Comparison of ENCODE assay signal across 12 cellular contexts in the genomic region with DNA sequence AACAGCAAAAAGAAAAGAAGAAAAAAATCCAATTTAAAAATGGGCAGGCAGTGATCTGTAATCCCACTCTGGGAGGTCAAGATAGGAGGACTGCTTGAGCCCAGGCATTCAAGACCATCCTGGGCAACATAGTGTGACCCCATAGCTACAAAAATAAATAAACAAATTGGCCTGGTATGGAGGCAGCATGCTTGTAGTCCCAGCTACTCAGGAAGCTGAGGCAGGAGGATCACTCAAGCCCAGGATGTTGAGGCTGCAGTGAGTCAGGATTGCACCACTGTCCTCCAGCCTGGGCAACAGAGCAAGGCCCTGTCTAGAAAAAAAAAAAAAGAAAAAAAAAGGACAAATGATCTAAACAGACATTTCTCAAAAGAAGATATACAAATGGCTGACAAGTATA.
DNase-seq lines count a peak whose midpoint lies in the region; ATAC-seq and TF ChIP-seq lines count a peak whose summit lies in the region.
"Had no signal": no experiment of that assay in that cellular context is flagged by ENCODE, and none has a peak within 500 bp of the region (broad histone marks: within the 10 kb centered on the region; RNA-seq: fewer than 3 reads in every experiment).

No MANE protein-coding gene starts in this region.

- H3K18ac ChIP-seq in H9 (ENCODE audit: insufficient read length, low read depth, low read length) = no peak overlapping the region

- ATAC-seq in HG02623 (IDR thresholded peaks at IDR 0.05; ENCODE audit: unreplicated experiment) = no peak
- no peak for ATAC-seq in HG03097 (IDR thresholded peaks at IDR 0.05; ENCODE audit: low FRiP score, unreplicated experiment)
- ATAC-seq in HG02763 (IDR thresholded peaks at IDR 0.05; ENCODE audit: unreplicated experiment) = no peak
- ATAC-seq: activated CD4-positive, CD25-positive, alpha-beta regulatory T cell treated with anti-CD3 and anti-CD28 coated beads, Interleukin-2, amount 50 U/mL, for 24 hours; activated T-helper 17 cell treated with anti-CD3 and anti-CD28 coated beads, Interleukin-2, amount 50 U/mL, for 72 hours; CD8-positive, alpha-beta T cell had no signal

- H3K4me1 ChIP-seq in H9 (ENCODE audit: insufficient read depth, low read length) = peaks cover 3% of the 10 kb centered on the region; the same call in 1 of the 2 replicates
- H3K4me1 ChIP-seq in neutrophil (ENCODE audit: control insufficient read depth in 1 of 2, insufficient read depth in 1 of 2, low read depth in 1 of 2, low read length in 1 of 2) = peaks cover 51 to 54% of the 10 kb centered on the region in 2 experiments

- peaks cover 3 to 6% of the 10 kb centered on the region in 2 experiments; a peak in 1 of 4 replicates for H3K4me1 Mint-ChIP-seq in H9

- no peak overlapping the region for H3K4me2 ChIP-seq in H9 (ENCODE audit: insufficient read depth, insufficient read length, low read length)

- no peaks in the 10 kb centered on the region for H3K9me3 Mint-ChIP-seq in H9
- H3K9me3 Mint-ChIP-seq: activated T-helper 17 cell treated with anti-CD3 and anti-CD28 coated beads, Interleukin-2, amount 50 U/mL, for 72 hours; CD8-positive, alpha-beta T cell had no signal

- no peaks in the 10 kb centered on the region for H3K36me3 ChIP-seq in neutrophil

- H2BK5ac ChIP-seq in H9 (ENCODE audit: insufficient read length, low read length) = no peak overlapping the region

- H3K27me3 ChIP-seq in H9 (ENCODE audit: insufficient read depth, low read length) = no peaks in the 10 kb centered on the region; the same call in 1 of the 2 replicates
- H3K27me3 ChIP-seq in neutrophil = no peaks in the 10 kb centered on the region

- H2AFZ ChIP-seq in H9 (ENCODE audit: low read length) = no peak overlapping the region

- no peaks in the 10 kb centered on the region for H4K20me1 ChIP-seq in H9 (ENCODE audit: control insufficient read depth, insufficient read depth, insufficient read length)

- no peak overlapping the region for H2AK5ac ChIP-seq in H9 (ENCODE audit: insufficient read length, low read length)

- H3K23me2 ChIP-seq in H9 (ENCODE audit: insufficient read length, low read depth, low read length, poor library complexity, severe bottlenecking) = no peaks in the 10 kb centered on the region

- no peak overlapping the region for H3K56ac ChIP-seq in H9 (ENCODE audit: insufficient read length, low read depth, low read length)

- TF ChIP-seq CTCF in H9 (conservative IDR thresholded peaks at IDR 0.05) (no peak), neutrophil (IDR thresholded peaks at IDR 0.05) (no peak)

- H3K23ac ChIP-seq in H9 (ENCODE audit: insufficient read length, low read depth, low read length) = no peak overlapping the region

- no peaks in the 10 kb centered on the region; the same call in 1 of the 2 replicates for H3K79me2 ChIP-seq in H9 (ENCODE audit: insufficient read depth, low read length)

- no peak overlapping the region for H3K4me3 Mint-ChIP-seq in H9
- H3K4me3 Mint-ChIP-seq: activated T-helper 17 cell treated with anti-CD3 and anti-CD28 coated beads, Interleukin-2, amount 50 U/mL, for 72 hours; CD8-positive, alpha-beta T cell had no signal

- H3K27ac ChIP-seq in H9 (ENCODE audit: insufficient read length, low read depth, low read length) (no peak overlapping the region), epithelial cell of prostate (peak overlapping the region; percentile 21), neutrophil (peak overlapping the region; percentile 69)

- H4K8ac ChIP-seq in H9 (replicated peaks; ENCODE audit: insufficient read length, low read depth, low read length) = no peak overlapping the region

- no peak overlapping the region for H2BK20ac ChIP-seq in H9 (ENCODE audit: low read depth, low read length, poor library complexity, severe bottlenecking)

- no peak overlapping the region for H3K4me3 ChIP-seq in neutrophil (ENCODE audit: low read depth in 1 of 2, low read length in 1 of 2)

- no peak overlapping the region for H2BK12ac ChIP-seq in H9 (ENCODE audit: insufficient read length, low read depth, low read length)

- no peak overlapping the region for H2BK120ac ChIP-seq in H9 (ENCODE audit: low read depth, low read length, poor library complexity, severe bottlenecking)

- H3K4ac ChIP-seq in H9 (ENCODE audit: low read depth, low read length) = no peak overlapping the region

- no peak overlapping the region for H3T11ph ChIP-seq in H9 (ENCODE audit: low read length)

- H3K9me3 ChIP-seq in H9 (ENCODE audit: control insufficient read depth, low read depth, low read length) (no peaks in the 10 kb centered on the region), neutrophil (no peaks in the 10 kb centered on the region)

- H3K9ac ChIP-seq in H9 (ENCODE audit: extremely low read depth, insufficient read length, low read length) = no peak overlapping the region

- H3K27ac Mint-ChIP-seq in H9 = peak overlapping the region in 2 of 3 experiments; percentile 1 to 56; a peak in 2 of 7 replicates
- H3K27ac Mint-ChIP-seq: activated T-helper 17 cell treated with anti-CD3 and anti-CD28 coated beads, Interleukin-2, amount 50 U/mL, for 72 hours; CD8-positive, alpha-beta T cell had no signal

- DNase-seq in H9 (no peak), RKO (ENCODE audit: low spot score) (peak; percentile 59), epithelial cell of prostate (ENCODE audit: low read depth, low spot score) (no peak), NCI-H69 (lab: John Stamatoyannopoulos, UW) (no peak)
- DNase-seq: CD8-positive, alpha-beta T cell; left cardiac atrium had no signal

- H3K14ac ChIP-seq in H9 (ENCODE audit: insufficient read depth, low read length) = no peak overlapping the region

- H2BK15ac ChIP-seq in H9 (ENCODE audit: low read depth, low read length) = no peak overlapping the region

- H3K27me3 Mint-ChIP-seq in H9 (ENCODE audit: low read depth) = no peaks in the 10 kb centered on the region
- H3K27me3 Mint-ChIP-seq: activated T-helper 17 cell treated with anti-CD3 and anti-CD28 coated beads, Interleukin-2, amount 50 U/mL, for 72 hours had no signal

- H3K36me3 Mint-ChIP-seq in H9 (ENCODE audit: insufficient read depth in 1 of 3, low read depth in 3 of 3) = peaks cover 3 to 14% (median 13%) of the 10 kb centered on the region in 3 experiments; a peak in 6 of 7 replicates

- no peak overlapping the region for H4K91ac ChIP-seq in H9 (ENCODE audit: insufficient read length, low read depth, low read length)

- no peaks in the 10 kb centered on the region for H3K79me1 ChIP-seq in H9 (ENCODE audit: insufficient read depth, low read depth, low read length, poor library complexity, severe bottlenecking)

- H4K5ac ChIP-seq in H9 (ENCODE audit: insufficient read length, low read depth, low read length) = no peak overlapping the region
